ENCODE assay signal across 8 cellular contexts in genomic region chr1:201538618-201539551, GRCh38. TPM values are rescaled to one million over a fixed set of nuclear protein-coding genes. Genes with fewer than 3 reads are reported as not detected.
DNase-seq lines count a peak whose midpoint lies in the region; ATAC-seq and TF ChIP-seq lines count a peak whose summit lies in the region.

Gene NAV1 (plus strand): TSS chr1:201539127. CDS start chr1:201622885, 83,758 bp downstream.

- H3K4me1 ChIP-seq in HUES64 (ENCODE audit: insufficient read depth, low read length) = peaks cover 10% of the 10 kb centered on the region
- peaks cover 36% of the 10 kb centered on the region for H3K4me1 ChIP-seq in fibroblast of lung (ENCODE audit: control insufficient read depth, extremely low read depth, insufficient read depth, low read length)
- H3K4me1 ChIP-seq in mucosa of rectum (ENCODE audit: control insufficient read depth in 2 of 2, insufficient read depth in 2 of 2, low read length in 2 of 2) = peaks cover 9 to 14% of the 10 kb centered on the region in 2 donors
- peaks cover 45 to 84% (median 75%) of the 10 kb centered on the region in 4 donors for H3K4me1 ChIP-seq in upper lobe of left lung

- H3K36me3 ChIP-seq in HUES64 (ENCODE audit: insufficient read depth, low read length) (no peaks in the 10 kb centered on the region), fibroblast of lung (ENCODE audit: control insufficient read depth, insufficient read depth, low read length) (no peaks in the 10 kb centered on the region), mucosa of rectum (ENCODE audit: control insufficient read depth in 2 of 2, insufficient read depth in 2 of 2, low read length in 2 of 2) (no peaks in the 10 kb centered on the region), upper lobe of left lung (no peaks in the 10 kb centered on the region)

- peak in 2 of 4 donors; percentile 29 to 54 for TF ChIP-seq EP300 in upper lobe of left lung (IDR thresholded peaks at IDR 0.05)

- no peak within 1 kb of the TSS for H3K27ac Mint-ChIP-seq in WTC11

- peak within 1 kb of the TSS; percentile 88 for H3K4me2 ChIP-seq in fibroblast of lung (ENCODE audit: extremely low read depth, insufficient read depth, low read length)

- CTCF ChIA-PET in WTC11 (lab: Charles Lee) = interaction anchor here (0.6 to 5.9 kb wide), 18 partner anchors 8 to 471 kb away, joined by 3 to 43 read pairs (median 8); partner anchors contain the start of genes ELF3 and SHISA4

- POLR2A ChIA-PET in WTC11 (lab: Charles Lee) = interaction anchor here (1.0 kb wide), 1 partner anchor 8 kb away, joined by 3 read pairs; no protein-coding TSS in a partner anchor

- TF ChIP-seq POLR2A in upper lobe of left lung (IDR thresholded peaks at IDR 0.05) = peak in 3 of 4 donors; percentile 45 to 73 (median 68)

- peaks cover 32% of the 10 kb centered on the region for H3K4me1 Mint-ChIP-seq in WTC11

- H2AFZ ChIP-seq in fibroblast of lung (ENCODE audit: low read length) = no peak within 1 kb of the TSS

- H4K20me1 ChIP-seq in fibroblast of lung (ENCODE audit: control insufficient read depth, extremely low read depth, insufficient read depth, low read length) = no peaks in the 10 kb centered on the region

- H3K27me3 ChIP-seq in HUES64 (ENCODE audit: insufficient read depth, low read length) (peaks cover 44% of the 10 kb centered on the region), fibroblast of lung (ENCODE audit: control insufficient read depth, insufficient read depth, low read length) (no peaks in the 10 kb centered on the region), mucosa of rectum (ENCODE audit: control insufficient read depth in 2 of 2, insufficient read depth in 2 of 2, low read length in 2 of 2) (peaks cover 23 to 25% of the 10 kb centered on the region in 2 donors), upper lobe of left lung (peaks cover 0 to 12% (median 0%) of the 10 kb centered on the region in 4 donors)

- no peaks in the 10 kb centered on the region for H3K9me3 Mint-ChIP-seq in WTC11

- peak within 1 kb of the TSS; percentile 72 for H3K4me3 ChIP-seq in HUES64 (ENCODE audit: low read length)
- peak within 1 kb of the TSS; percentile 59 to 86 (median 77) for H3K4me3 ChIP-seq in fibroblast of lung (replicated peaks in 1 of 4; ENCODE audit: control extremely low read depth in 1 of 4, insufficient read depth in 1 of 4, low read depth in 3 of 4, low read length in 4 of 4)
- peak within 1 kb of the TSS; percentile 57 to 65 for H3K4me3 ChIP-seq in mucosa of rectum (ENCODE audit: low read length in 2 of 2)
- peak within 1 kb of the TSS; percentile 51 to 72 (median 68) for H3K4me3 ChIP-seq in upper lobe of left lung

- peak within 1 kb of the TSS; percentile 43 for H3K9ac ChIP-seq in HUES64 (ENCODE audit: low read depth, low read length)
- peak within 1 kb of the TSS; percentile 82 for H3K9ac ChIP-seq in fibroblast of lung (ENCODE audit: insufficient read depth, low read length)
- H3K9ac ChIP-seq in mucosa of rectum (ENCODE audit: low read depth in 1 of 2, low read length in 2 of 2) = peak within 1 kb of the TSS; percentile 49 to 68

- H3K9me3 ChIP-seq in HUES64 (ENCODE audit: insufficient read depth, low read depth, low read length) (no peaks in the 10 kb centered on the region), fibroblast of lung (ENCODE audit: control insufficient read depth, insufficient read depth, low read depth, low read length) (no peaks in the 10 kb centered on the region), mucosa of rectum (ENCODE audit: control insufficient read depth in 2 of 2, low read length in 2 of 2) (no peaks in the 10 kb centered on the region), upper lobe of left lung (no peaks in the 10 kb centered on the region)

- under 1% methylated on average over 93 of the region's 93 CpGs for WGBS in HUES64
- 0% methylated on average over 17 to 69 of the region's 93 CpGs for WGBS in upper lobe of left lung, 2 donors

- peak; percentile 88 for DNase-seq in DMS53 (lab: John Stamatoyannopoulos, UW)
- DNase-seq in WTC11 (ENCODE audit: low spot score) = peak; percentile 65
- peak; percentile 79 to 85 for DNase-seq in fibroblast of lung (ENCODE audit: low read depth in 2 of 2)
- peak; percentile 59 to 92 for DNase-seq in upper lobe of left lung
- no peak for DNase-seq in central memory CD4-positive, alpha-beta T cell

- peak within 1 kb of the TSS; percentile 88 for H3K4me3 Mint-ChIP-seq in WTC11

- TF ChIP-seq CTCF in WTC11 (IDR thresholded peaks at IDR 0.05) (no peak), fibroblast of lung (conservative IDR thresholded peaks at IDR 0.05 in 1 of 2, IDR thresholded peaks at IDR 0.05 in 1 of 2; ENCODE audit: low read depth in 1 of 2, low read length in 2 of 2) (no peak), upper lobe of left lung (IDR thresholded peaks at IDR 0.05) (peak in 2 of 6 experiments; percentile 27 to 31)

- peaks cover 41% of the 10 kb centered on the region for H3K79me2 ChIP-seq in fibroblast of lung (ENCODE audit: control insufficient read depth, insufficient read depth, low read length)

- peaks cover 64% of the 10 kb centered on the region for H3K27me3 Mint-ChIP-seq in WTC11 (ENCODE audit: low read depth)

- H3K36me3 Mint-ChIP-seq in WTC11 = no peaks in the 10 kb centered on the region

- ATAC-seq in WTC11 (peak; percentile 63), upper lobe of left lung (ENCODE audit: low FRiP score in 2 of 2) (peak; percentile 77 to 81), HG03469 (IDR thresholded peaks at IDR 0.05; ENCODE audit: unreplicated experiment) (no peak)

- no peak within 1 kb of the TSS for H3K27ac ChIP-seq in HUES64 (ENCODE audit: low read depth, low read length)
- H3K27ac ChIP-seq in fibroblast of lung (ENCODE audit: insufficient read depth, low read length) = peak within 1 kb of the TSS; percentile 71
- peak within 1 kb of the TSS; percentile 26 to 59 for H3K27ac ChIP-seq in mucosa of rectum (ENCODE audit: low read depth in 2 of 2, low read length in 2 of 2)
- H3K27ac ChIP-seq in upper lobe of left lung = peak within 1 kb of the TSS; percentile 88 to 90 (median 88)

TF ChIP-seq in WTC11, 78 proteins besides CTCF, POLR2A, EP300 and RAD21 (continues in another document):
- TF ChIP-seq SOX15 (CRISPR knock-in tag; IDR thresholded peaks at IDR 0.05) (no peak), SMAD4 (CRISPR knock-in tag; IDR thresholded peaks at IDR 0.05) (peak; percentile 54; the same call in 1 of the 2 replicates), NR1H2 (CRISPR knock-in tag; IDR thresholded peaks at IDR 0.05) (no peak), ATF2 (CRISPR knock-in tag; IDR thresholded peaks at IDR 0.05; ENCODE audit: borderline replicate concordance, low read depth) (no peak), TCF7 (CRISPR knock-in tag; IDR thresholded peaks at IDR 0.05; ENCODE audit: low read depth) (no peak), OVOL2 (CRISPR knock-in tag; IDR thresholded peaks at IDR 0.05; ENCODE audit: borderline replicate concordance) (no peak), PRRX2 (CRISPR knock-in tag; IDR thresholded peaks at IDR 0.05) (no peak), NR3C1 (CRISPR knock-in tag; conservative IDR thresholded peaks at IDR 0.05; ENCODE audit: low read depth) (no peak), MLX (CRISPR knock-in tag; IDR thresholded peaks at IDR 0.05) (no peak), HMGXB4 (CRISPR knock-in tag; IDR thresholded peaks at IDR 0.05) (no peak), ZNF671 (CRISPR knock-in tag; IDR thresholded peaks at IDR 0.05) (no peak), MYBL2 (CRISPR knock-in tag; IDR thresholded peaks at IDR 0.05) (0 out of 2 replicates have a peak, but pooled peaks have one; percentile 21), GABPB1 (CRISPR knock-in tag; IDR thresholded peaks at IDR 0.05) (no peak), ZNF219 (CRISPR knock-in tag; IDR thresholded peaks at IDR 0.05; ENCODE audit: borderline replicate concordance) (0 out of 2 replicates have a peak, but pooled peaks have one; percentile 14), ESRRA (CRISPR knock-in tag; IDR thresholded peaks at IDR 0.05; ENCODE audit: borderline replicate concordance) (no peak)

RNA-seq across cellular contexts. Expression of gene NAV1, which starts in this region (rescaled TPM):
- polyA plus RNA-seq in HUES64 (2013, experiment 1 of 2) = 20.3 TPM
- 22.3 TPM for polyA plus RNA-seq in HUES64 (2013, experiment 2 of 2)
- total RNA-seq in WTC11 (2021) (41.0 to 51.0 TPM (median 46.2 TPM) in 3 replicates), fibroblast of lung (7.2 and 19.8 TPM in 2 replicates), upper lobe of left lung (10 to 100 TPM; 15.2 to 41.0 (median 24.1) TPM)
- 64.0 and 66.5 TPM in 2 replicates for polyA plus RNA-seq in fibroblast of lung
- 65.3 and 96.6 TPM in 2 replicates for polyA plus RNA-seq in fibroblast of lung (2012)
- 355 and 377 TPM in 2 replicates for polyA minus RNA-seq in fibroblast of lung (ENCODE audit: low replicate concordance)
